16 cellular contexts compared by ENCODE assay signal in genomic region chr11:3590193-3590592, GRCh38. TPM values are rescaled to one million over a fixed set of nuclear protein-coding genes. Genes with fewer than 3 reads are reported as not detected.
"Had no signal": no experiment of that assay in that cellular context is flagged by ENCODE, and none has a peak within 500 bp of the region (broad histone marks: within the 10 kb centered on the region; RNA-seq: fewer than 3 reads in every experiment).

No MANE protein-coding gene starts in this region.

RNA-seq across cellular contexts. Expression of gene ART5, which starts 51.6 kb away (rescaled TPM):
- total RNA-seq: activated B cell treated with CpG ODN at 0.5 μM for 24 hours; activated CD8-positive, alpha-beta T cell treated with anti-CD3 and anti-CD28 coated beads for 36 hours; activated T-cell treated with anti-CD3 and anti-CD28 coated beads, Interleukin-2, amount 50 U/mL, for 4 hours; activated T-helper 17 cell treated with anti-CD3 and anti-CD28 coated beads, Interleukin-2, amount 50 U/mL, for 72 hours; dermis blood vessel endothelial cell; endothelial cell of umbilical vein; fibroblast of villous mesenchyme had no signal
- polyA plus RNA-seq: endothelial cell of umbilical vein, esophagus, fibroblast of lung had no signal

RNA-seq across cellular contexts. Expression of gene ART1, which starts 54.7 kb away (rescaled TPM):
- total RNA-seq: activated B cell treated with CpG ODN at 0.5 μM for 24 hours; activated CD8-positive, alpha-beta T cell treated with anti-CD3 and anti-CD28 coated beads for 36 hours; activated T-cell treated with anti-CD3 and anti-CD28 coated beads, Interleukin-2, amount 50 U/mL, for 4 hours; activated T-helper 17 cell treated with anti-CD3 and anti-CD28 coated beads, Interleukin-2, amount 50 U/mL, for 72 hours; astrocyte; chondrocyte; dermis blood vessel endothelial cell; endothelial cell of umbilical vein; esophagus squamous epithelium; fibroblast of lung; fibroblast of villous mesenchyme; gastroesophageal sphincter; glomerular endothelial cell; hepatocyte had no signal
- polyA plus RNA-seq: adipose tissue, endothelial cell of umbilical vein, esophagus, fibroblast of lung, hepatocyte had no signal
